8 cellular contexts compared by ENCODE assay signal in genomic region chr14:81464253-81465001, GRCh38.
DNase-seq lines count a peak whose midpoint lies in the region; ATAC-seq lines count a peak whose summit lies in the region.

No MANE protein-coding gene starts in this region.

- peaks cover 14% of the 10 kb centered on the region for H3K4me1 Mint-ChIP-seq in activated CD4-positive, alpha-beta memory T cell treated with anti-CD3 and anti-CD28 coated beads, Interleukin-2, amount 10 ng/mL, durations not matched to agents 7 days and 5 days

- ATAC-seq in GM18861 (IDR thresholded peaks at IDR 0.05; ENCODE audit: unreplicated experiment) (peak; percentile 52), HG03159 (IDR thresholded peaks at IDR 0.05; ENCODE audit: unreplicated experiment) (peak; percentile 73)

- CTCF ChIA-PET in activated CD4-positive, alpha-beta memory T cell treated with anti-CD3 and anti-CD28 coated beads, Interleukin-2, amount 10 ng/mL, durations not matched to agents 7 days and 5 days (lab: Charles Lee): interaction anchor here (0.6 to 3.9 kb wide), 43 partner anchors 9 to 616 kb away, joined by 3 to 54 read pairs (median 4); partner anchors contain the start of genes GTF2A1 and SEL1L

- H3K4me1 ChIP-seq in BLaER1 treated with 17β-estradiol and CSF1 and Interleukin-3, amounts not matched to agents 10 nM and 100 nM: peaks cover 4 to 11% (median 10%) of the 10 kb centered on the region in 10 experiments; a peak in 18 of 20 replicates
- H3K4me1 ChIP-seq in esophagus (ENCODE audit: control insufficient read depth in 2 of 2, insufficient read depth in 2 of 2, low read length in 1 of 2) (peaks cover 2 to 3% of the 10 kb centered on the region in 2 donors), muscle layer of duodenum (ENCODE audit: control insufficient read depth in 1 of 2, insufficient read depth in 2 of 2, low read length in 2 of 2) (peaks cover 0 to 2% of the 10 kb centered on the region in 2 donors)

- WGBS in esophagus, 2 donors: 16 to 18% methylated on average over 15 of the region's 15 CpGs

- H3K4me2 ChIP-seq in BLaER1 treated with 17β-estradiol and CSF1 and Interleukin-3, amounts not matched to agents 10 nM and 100 nM: peak overlapping the region; percentile 29 to 77 (median 65); a peak in 21 of 22 replicates

- H3K36me3 Mint-ChIP-seq in activated CD4-positive, alpha-beta memory T cell treated with anti-CD3 and anti-CD28 coated beads, Interleukin-2, amount 10 ng/mL, durations not matched to agents 7 days and 5 days (ENCODE audit: low read depth): no peaks in the 10 kb centered on the region

- H3K9me3 Mint-ChIP-seq in activated CD4-positive, alpha-beta memory T cell treated with anti-CD3 and anti-CD28 coated beads, Interleukin-2, amount 10 ng/mL, durations not matched to agents 7 days and 5 days: no peaks in the 10 kb centered on the region

- peak overlapping the region; percentile 74 for H3K4me3 Mint-ChIP-seq in activated CD4-positive, alpha-beta memory T cell treated with anti-CD3 and anti-CD28 coated beads, Interleukin-2, amount 10 ng/mL, durations not matched to agents 7 days and 5 days

- peak overlapping the region; percentile 86 for H3K27ac Mint-ChIP-seq in activated CD4-positive, alpha-beta memory T cell treated with anti-CD3 and anti-CD28 coated beads, Interleukin-2, amount 10 ng/mL, durations not matched to agents 7 days and 5 days

- H3K4me3 ChIP-seq in BLaER1 treated with 17β-estradiol and CSF1 and Interleukin-3, amounts not matched to agents 10 nM and 100 nM: peak overlapping the region; percentile 42 to 69 (median 56)
- H3K4me3 ChIP-seq in esophagus (ENCODE audit: low read depth in 1 of 2, low read length in 2 of 2) (peak overlapping the region; percentile 22 to 61), muscle layer of duodenum (ENCODE audit: low read depth in 1 of 2, low read length in 2 of 2) (peak overlapping the region; percentile 71 to 74)

- H3K27ac ChIP-seq in BLaER1 treated with 17β-estradiol and CSF1 and Interleukin-3, amounts not matched to agents 10 nM and 100 nM: peak overlapping the region; percentile 67 to 91 (median 86)
- H3K27ac ChIP-seq in esophagus (ENCODE audit: low read depth in 2 of 2, low read length in 1 of 2): peak overlapping the region in 1 of 2 donors; percentile 55
- H3K27ac ChIP-seq in muscle layer of duodenum (ENCODE audit: low read length): peak overlapping the region; percentile 47

- DNase-seq in NCI-H460 (ENCODE audit: extremely low read depth, low read depth): peak; percentile 49
- DNase-seq in activated CD4-positive, alpha-beta memory T cell treated with anti-CD3 and anti-CD28 coated beads, Interleukin-2, amount 10 ng/mL, durations not matched to agents 7 days and 5 days: peak; percentile 61
- DNase-seq in superior temporal gyrus (ENCODE audit: extremely low spot score): peak; percentile 93

- H4K20me1 ChIP-seq in BLaER1 treated with 17β-estradiol and CSF1 and Interleukin-3, amounts not matched to agents 10 nM and 100 nM: no peaks in the 10 kb centered on the region

- no peaks in the 10 kb centered on the region for H3K27me3 Mint-ChIP-seq in activated CD4-positive, alpha-beta memory T cell treated with anti-CD3 and anti-CD28 coated beads, Interleukin-2, amount 10 ng/mL, durations not matched to agents 7 days and 5 days

- H3K27me3 ChIP-seq in BLaER1 treated with 17β-estradiol and CSF1 and Interleukin-3, amounts not matched to agents 10 nM and 100 nM: no peaks in the 10 kb centered on the region
- H3K27me3 ChIP-seq in esophagus (ENCODE audit: control insufficient read depth in 1 of 2, insufficient read depth in 2 of 2, low read length in 2 of 2) (no peaks in the 10 kb centered on the region), muscle layer of duodenum (ENCODE audit: low read depth, low read length) (no peaks in the 10 kb centered on the region)

- H3K9me3 ChIP-seq in BLaER1 treated with 17β-estradiol and CSF1 and Interleukin-3, amounts not matched to agents 10 nM and 100 nM (replicated peaks in 1 of 11): peaks cover 0 to 8% (median 0%) of the 10 kb centered on the region in 11 experiments; a peak in 6 of 22 replicates
- H3K9me3 ChIP-seq in esophagus (ENCODE audit: control insufficient read depth in 2 of 2, insufficient read depth in 1 of 2, low read depth in 1 of 2, low read length in 1 of 2): no peaks in the 10 kb centered on the region
- H3K9me3 ChIP-seq in muscle layer of duodenum (ENCODE audit: control insufficient read depth in 1 of 2, low read length in 2 of 2): no peaks in the 10 kb centered on the region

- H3K36me3 ChIP-seq in BLaER1 treated with 17β-estradiol and CSF1 and Interleukin-3, amounts not matched to agents 10 nM and 100 nM: no peaks in the 10 kb centered on the region
- H3K36me3 ChIP-seq in esophagus (ENCODE audit: control insufficient read depth in 2 of 2, insufficient read depth in 2 of 2, low read length in 1 of 2) (no peaks in the 10 kb centered on the region), muscle layer of duodenum (ENCODE audit: control insufficient read depth in 1 of 2, insufficient read depth in 2 of 2, low read length in 2 of 2) (no peaks in the 10 kb centered on the region)

- H3K9ac ChIP-seq in BLaER1 treated with 17β-estradiol and CSF1 and Interleukin-3, amounts not matched to agents 10 nM and 100 nM: peak overlapping the region; percentile 76 to 87 (median 84)

- POLR2A ChIA-PET in activated CD4-positive, alpha-beta memory T cell treated with anti-CD3 and anti-CD28 coated beads, Interleukin-2, amount 10 ng/mL, durations not matched to agents 7 days and 5 days (lab: Charles Lee): interaction anchor here (0.7 to 2.5 kb wide), 6 partner anchors 23 to 474 kb away, joined by 3 to 13 read pairs (median 4); partner anchors contain the start of genes GTF2A1, SEL1L and STON2
